ENCODE assay signal across 12 cellular contexts in the genomic region with DNA sequence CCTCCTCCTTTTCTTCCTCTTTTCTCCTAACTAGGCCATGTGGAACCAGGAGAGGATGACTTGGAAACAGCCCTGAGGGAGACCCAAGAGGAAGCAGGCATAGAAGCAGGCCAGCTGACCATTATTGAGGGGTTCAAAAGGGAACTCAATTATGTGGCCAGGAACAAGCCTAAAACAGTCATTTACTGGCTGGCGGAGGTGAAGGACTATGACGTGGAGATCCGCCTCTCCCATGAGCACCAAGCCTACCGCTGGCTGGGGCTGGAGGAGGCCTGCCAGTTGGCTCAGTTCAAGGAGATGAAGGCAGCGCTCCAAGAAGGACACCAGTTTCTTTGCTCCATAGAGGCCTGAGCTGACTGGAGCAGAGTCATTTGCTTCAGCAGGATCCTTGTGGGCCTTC. TPM values are rescaled to one million over a fixed set of nuclear protein-coding genes. Genes with fewer than 3 reads are reported as not detected.
A peak's percentile ranks its signal among the peaks of the same experiment; 100 is the strongest.
DNase-seq lines count a peak whose midpoint lies in the region; ATAC-seq and TF ChIP-seq lines count a peak whose summit lies in the region.
"Had no signal": no experiment of that assay in that cellular context is flagged by ENCODE, and none has a peak within 500 bp of the region (broad histone marks: within the 10 kb centered on the region; RNA-seq: fewer than 3 reads in every experiment).

No MANE protein-coding gene starts in this region.

- H3K4me3 ChIP-seq in body of pancreas = no peak overlapping the region
- no peak overlapping the region for H3K4me3 ChIP-seq in left ventricle myocardium inferior
- no peak overlapping the region for H3K4me3 ChIP-seq in upper lobe of right lung

- intact Hi-C loops in body of pancreas (cut with DNase I) (no loop called here), left ventricle myocardium inferior (cut with micrococcal nuclease) (no loop called here), upper lobe of right lung (cut with DNase I) (no loop called here)

- no peaks in the 10 kb centered on the region for H3K9me3 ChIP-seq in body of pancreas
- H3K9me3 ChIP-seq in left ventricle myocardium inferior (replicated peaks) = no peaks in the 10 kb centered on the region
- no peaks in the 10 kb centered on the region for H3K9me3 ChIP-seq in upper lobe of right lung

- DNase-seq in body of pancreas = peak; percentile 87 to 93 (median 90)
- peak; percentile 74 for DNase-seq in left ventricle myocardium inferior
- no peak for DNase-seq in omental fat pad (ENCODE audit: low spot score)
- no peak for DNase-seq in upper lobe of right lung
- DNase-seq in DMS153 (lab: John Stamatoyannopoulos, UW) = no peak
- DNase-seq in stimulated activated CD4-positive, alpha-beta T cell treated with anti-CD3 and anti-CD28 coated beads, Interleukin-2, amount 100 ng/mL, for 48 hours = no peak
- DNase-seq: activated CD4-positive, alpha-beta T cell treated with anti-CD3 and anti-CD28 coated beads for 36 hours; stimulated activated CD4-positive, alpha-beta T cell treated with anti-CD3 and anti-CD28 coated beads, Interleukin-2, amount 100 ng/mL, for 24 hours; stimulated activated naive CD4-positive, alpha-beta T cell; T-helper 1 cell had no signal

- H3K27ac ChIP-seq in body of pancreas (peak overlapping the region; percentile 76 to 95 (median 87)), left ventricle myocardium inferior (replicated peaks) (peak overlapping the region; percentile 80), upper lobe of right lung (no peak overlapping the region)

- H3K4me1 ChIP-seq in body of pancreas (peaks cover 75% of the 10 kb centered on the region), left ventricle myocardium inferior (peaks cover 54% of the 10 kb centered on the region), upper lobe of right lung (peaks cover 6% of the 10 kb centered on the region)

- H3K36me3 ChIP-seq in body of pancreas (replicated peaks in 1 of 2; ENCODE audit: insufficient read depth in 1 of 2, low read depth in 2 of 2) (no peaks in the 10 kb centered on the region), left ventricle myocardium inferior (peaks cover 51% of the 10 kb centered on the region), upper lobe of right lung (peaks cover 26% of the 10 kb centered on the region)

- peak; percentile 90 for ATAC-seq in body of pancreas
- peak; percentile 57 for ATAC-seq in omental fat pad (ENCODE audit: low FRiP score)
- ATAC-seq in upper lobe of right lung = peak; percentile 40
- ATAC-seq in GM21423 (IDR thresholded peaks at IDR 0.05; ENCODE audit: unreplicated experiment) = no peak
- no peak for ATAC-seq in HG02678 (IDR thresholded peaks at IDR 0.05; ENCODE audit: unreplicated experiment)
- ATAC-seq: activated CD4-positive, alpha-beta T cell treated with anti-CD3 and anti-CD28 coated beads for 36 hours had no signal

- 29 to 62% methylated on average over 2 to 5 of the region's 5 CpGs for WGBS in body of pancreas, 2 donors

- TF ChIP-seq CTCF in body of pancreas (IDR thresholded peaks at IDR 0.05) = no peak
- no peak for TF ChIP-seq CTCF in left ventricle myocardium inferior (IDR thresholded peaks at IDR 0.05; ENCODE audit: borderline replicate concordance)
- TF ChIP-seq CTCF in omental fat pad (IDR thresholded peaks at IDR 0.05) = no peak
- no peak for TF ChIP-seq CTCF in upper lobe of right lung (IDR thresholded peaks at IDR 0.05)

- peak in 2 of 3 donors; percentile 33 to 57 for TF ChIP-seq POLR2A in body of pancreas (IDR thresholded peaks at IDR 0.05)

- H3K27me3 ChIP-seq in body of pancreas (no peaks in the 10 kb centered on the region), left ventricle myocardium inferior (ENCODE audit: low read depth) (no peaks in the 10 kb centered on the region), upper lobe of right lung (no peaks in the 10 kb centered on the region)

RNA-seq across cellular contexts. Expression of gene NUDT2, which starts 13.7 kb away (rescaled TPM):
- total RNA-seq in body of pancreas (10 to 100 TPM in 1 of 2 donors, 1 to 10 TPM in 1; 9.2 to 14.0 TPM), left ventricle myocardium inferior (22.2 TPM), omental fat pad (10 to 100 TPM in 3 of 4 donors, 1 to 10 TPM in 1; 6.6 to 30.4 (median 19.1) TPM), upper lobe of right lung (11.5 TPM)

RNA-seq across cellular contexts. Expression of gene KIF24, which starts 14.0 kb away (rescaled TPM):
- total RNA-seq in body of pancreas = under 1 TPM; 0.26 to 0.33 TPM
- 0.63 TPM for total RNA-seq in left ventricle myocardium inferior
- 1 to 10 TPM in 1 of 4 donors, under 1 TPM in 3; 0.44 to 1.1 (median 0.64) TPM for total RNA-seq in omental fat pad
- 0.46 TPM for total RNA-seq in upper lobe of right lung

RNA-seq across cellular contexts. Expression of gene MYORG, which starts 33.6 kb away (rescaled TPM):
- total RNA-seq in body of pancreas (10 to 100 TPM; 11.2 to 11.9 TPM), left ventricle myocardium inferior (6.3 TPM), omental fat pad (10 to 100 TPM in 2 of 4 donors, 1 to 10 TPM in 2; 7.6 to 18.8 (median 10.7) TPM), upper lobe of right lung (6.9 TPM)

Comparison
In these comparisons a context has a peak if more than half of its experiments do, and no peak if none do; other contexts are left out.
1. ATAC-seq: peak in body of pancreas (single experiment), omental fat pad (single experiment) and upper lobe of right lung (single experiment); none in GM21423 (single experiment) and HG02678 (single experiment).
2. DNase-seq: peak in body of pancreas (4 of 4) and left ventricle myocardium inferior (single experiment); none in omental fat pad (single experiment), upper lobe of right lung (single experiment), DMS153 (single experiment) and stimulated activated CD4-positive, alpha-beta T cell treated with anti-CD3 and anti-CD28 coated beads, Interleukin-2, amount 100 ng/mL, for 48 hours (0 of 2).